Comparison of ENCODE assay signal across 19 cellular contexts in genomic region chr16:58481226-58481869, GRCh38. TPM values are rescaled to one million over a fixed set of nuclear protein-coding genes. Genes with fewer than 3 reads are reported as not detected.
DNase-seq lines count a peak whose midpoint lies in the region; ATAC-seq and TF ChIP-seq lines count a peak whose summit lies in the region.
"Had no signal": no experiment of that assay in that cellular context is flagged by ENCODE, and none has a peak within 500 bp of the region (broad histone marks: within the 10 kb centered on the region; RNA-seq: fewer than 3 reads in every experiment).

No MANE protein-coding gene starts in this region.

- H3K9me3 ChIP-seq in heart left ventricle (no peaks in the 10 kb centered on the region), right atrium auricular region (no peaks in the 10 kb centered on the region), BLaER1 (no peaks in the 10 kb centered on the region), osteoblast (ENCODE audit: low read depth, low read length) (no peaks in the 10 kb centered on the region)
- H3K9me3 ChIP-seq: A549 had no signal

- H3K79me2 ChIP-seq in osteoblast (ENCODE audit: insufficient read depth, low read length): no peaks in the 10 kb centered on the region

- peak in 1 of 5 donors; percentile 15 for DNase-seq in heart left ventricle
- no peak for DNase-seq in right atrium auricular region (ENCODE audit: low spot score)
- peak; percentile 60 for DNase-seq in chondrocyte (ENCODE audit: low spot score)
- DNase-seq in osteoblast (ENCODE audit: insufficient read length, low spot score, missing footprints): peak; percentile 68
- DNase-seq in stimulated activated CD4-positive, alpha-beta T cell treated with anti-CD3 and anti-CD28 coated beads, Interleukin-15, amount 100 ng/mL, for 24 hours: no peak
- no peak for DNase-seq in NCI-H510A treated with DMSO at 0.1 percent for 48 hours (lab: John Stamatoyannopoulos, UW)
- no peak for DNase-seq in HUDEP-2 (lab: John Stamatoyannopoulos, UW; ENCODE audit: unreplicated experiment in 76 of 76)
- DNase-seq: AML-193; Calu3; CD8-positive, alpha-beta T cell; DMS79 treated with DMSO at 0.1 percent for 48 hours; GF-D8; HCEC 1CT; HFFc6 had no signal

- TF ChIP-seq CTCF in heart left ventricle (IDR thresholded peaks at IDR 0.05) (no peak), right atrium auricular region (IDR thresholded peaks at IDR 0.05) (no peak), chondrocyte (IDR thresholded peaks at IDR 0.05) (no peak), osteoblast (IDR thresholded peaks at IDR 0.05; ENCODE audit: extremely low read depth, low read depth, low read length) (no peak)

- intact Hi-C loops in heart left ventricle (cut with DNase I): loop anchor here in 3 of 10 donors (5.0 to 10.0 kb wide), 4 partner anchors 74 to 457 kb away; partner anchors contain the start of genes MMP15 (in 2 of the 3), CFAP20 (in 1 of the 3) and CSNK2A2 (in 1 of the 3)

- H3K27ac ChIP-seq in heart left ventricle (peak overlapping the region in 10 of 12 donors; percentile 5 to 60 (median 54)), right atrium auricular region (peak overlapping the region in 1 of 2 donors; percentile 7), BLaER1 (no peak overlapping the region), osteoblast (ENCODE audit: low read depth, low read length) (no peak overlapping the region)
- H3K27ac ChIP-seq: 22Rv1, A549, HL-60 had no signal

- no peak overlapping the region for H3K9ac ChIP-seq in BLaER1

- H3K4me3 ChIP-seq in heart left ventricle: no peak overlapping the region
- H3K4me3 ChIP-seq in right atrium auricular region: no peak overlapping the region
- H3K4me3 ChIP-seq in BLaER1: no peak overlapping the region
- H3K4me3 ChIP-seq in osteoblast (ENCODE audit: insufficient read depth, low read length): no peak overlapping the region
- H3K4me3 ChIP-seq: A549, GM23338 had no signal

- no peaks in the 10 kb centered on the region for H3K27me3 ChIP-seq in heart left ventricle
- H3K27me3 ChIP-seq in right atrium auricular region: no peaks in the 10 kb centered on the region
- H3K27me3 ChIP-seq in BLaER1: no peaks in the 10 kb centered on the region
- no peaks in the 10 kb centered on the region for H3K27me3 ChIP-seq in osteoblast (ENCODE audit: insufficient read depth, low read length)

- 77 to 92% (median 91%) methylated on average over 11 of the region's 11 CpGs for whole genome bisulfite sequencing in heart left ventricle, 4 donors

- ATAC-seq in heart left ventricle: no peak
- ATAC-seq: A549; CD8-positive, alpha-beta T cell; GM23338 had no signal

- no peak overlapping the region for H2AFZ ChIP-seq in osteoblast (ENCODE audit: low read length)
- H2AFZ ChIP-seq: GM23338 had no signal

- peaks cover 3 to 85% (median 48%) of the 10 kb centered on the region in 12 donors for H3K4me1 ChIP-seq in heart left ventricle
- H3K4me1 ChIP-seq in right atrium auricular region: peaks cover 0 to 43% of the 10 kb centered on the region in 2 donors
- peaks cover 19% of the 10 kb centered on the region for H3K4me1 ChIP-seq in BLaER1
- no peaks in the 10 kb centered on the region for H3K4me1 ChIP-seq in osteoblast (ENCODE audit: insufficient read depth, low read length)
- H3K4me1 ChIP-seq: A549 had no signal

- no peak overlapping the region for H3K4me3 Mint-ChIP-seq in chondrocyte (ENCODE audit: unreplicated experiment)
- H3K4me3 Mint-ChIP-seq: CD8-positive, alpha-beta T cell; GM23338; HFFc6 had no signal

- H3K36me3 Mint-ChIP-seq in chondrocyte (ENCODE audit: low read depth): no peaks in the 10 kb centered on the region
- H3K36me3 Mint-ChIP-seq: CD8-positive, alpha-beta T cell had no signal

- no peaks in the 10 kb centered on the region for H4K20me1 ChIP-seq in BLaER1
- no peaks in the 10 kb centered on the region for H4K20me1 ChIP-seq in osteoblast (ENCODE audit: insufficient read depth, low read length)

- H3K27ac Mint-ChIP-seq in chondrocyte (ENCODE audit: unreplicated experiment): no peak overlapping the region
- H3K27ac Mint-ChIP-seq: CD8-positive, alpha-beta T cell; GM23338; HFFc6 had no signal

- H3K9me3 Mint-ChIP-seq in chondrocyte (ENCODE audit: low read depth): no peaks in the 10 kb centered on the region
- H3K9me3 Mint-ChIP-seq: CD8-positive, alpha-beta T cell; GM23338; HFFc6 had no signal

- H3K4me1 Mint-ChIP-seq in chondrocyte (ENCODE audit: low read depth): no peaks in the 10 kb centered on the region

- peaks cover 0 to 5% (median 0%) of the 10 kb centered on the region in 9 donors for H3K36me3 ChIP-seq in heart left ventricle
- H3K36me3 ChIP-seq in right atrium auricular region: no peaks in the 10 kb centered on the region
- H3K36me3 ChIP-seq in BLaER1: no peaks in the 10 kb centered on the region
- H3K36me3 ChIP-seq in osteoblast (ENCODE audit: insufficient read depth, low read length): no peaks in the 10 kb centered on the region

- no peak for TF ChIP-seq POLR2A in heart left ventricle (IDR thresholded peaks at IDR 0.05)

- H3K4me2 ChIP-seq in BLaER1 (peak overlapping the region; percentile 59), osteoblast (ENCODE audit: insufficient read depth, low read length) (no peak overlapping the region)
- H3K4me2 ChIP-seq: A549, GM23338 had no signal

- peaks cover 14% of the 10 kb centered on the region for H3K27me3 Mint-ChIP-seq in chondrocyte (ENCODE audit: low read depth)

RNA-seq across cellular contexts. Expression of gene NDRG4, which starts 18.6 kb away (rescaled TPM):
- total RNA-seq in heart left ventricle: 1,000 to 10,000 TPM in 3 of 9 donors, 100 to 1,000 TPM in 6; 294 to 1,429 (median 742) TPM
- polyA plus RNA-seq in heart left ventricle: 100 to 1,000 TPM; 505 to 873 TPM
- total RNA-seq in right atrium auricular region: 100 to 1,000 TPM; 163 to 238 TPM
- total RNA-seq in chondrocyte: 5.8 to 8.7 TPM (median 6.0 TPM) in 3 replicates
- 6.5 and 8.0 TPM in 2 replicates for total RNA-seq in osteoblast
- total RNA-seq: CD8-positive, alpha-beta T cell had no signal

RNA-seq across cellular contexts. Expression of gene SETD6, which starts 34.0 kb away (rescaled TPM):
- 10 to 100 TPM; 10.1 to 18.0 (median 14.3) TPM for total RNA-seq in heart left ventricle
- polyA plus RNA-seq in heart left ventricle: 10 to 100 TPM; 13.2 to 14.9 TPM
- total RNA-seq in right atrium auricular region: 10 to 100 TPM; 11.9 to 12.9 TPM
- total RNA-seq in chondrocyte: 10.4 to 16.4 TPM (median 13.0 TPM) in 3 replicates
- total RNA-seq in osteoblast: 12.3 and 17.7 TPM in 2 replicates

Comparison
In these comparisons a context has a peak if more than half of its experiments do, and no peak if none do; other contexts are left out.
1. DNase-seq: peak in chondrocyte (single experiment) and osteoblast (single experiment); none in right atrium auricular region (single experiment), stimulated activated CD4-positive, alpha-beta T cell treated with anti-CD3 and anti-CD28 coated beads, Interleukin-15, amount 100 ng/mL, for 24 hours (single experiment), NCI-H510A treated with DMSO at 0.1 percent for 48 hours (single experiment) and HUDEP-2 (0 of 76).
2. H3K27ac ChIP-seq: peak in heart left ventricle (10 of 12); none in BLaER1 (single experiment) and osteoblast (single experiment).
3. RNA of gene NDRG4, which starts 18.6 kb away (total RNA-seq): 294 to 1,429 TPM in heart left ventricle and 163 to 238 TPM in right atrium auricular region; 5.8 to 8.7 TPM in chondrocyte and 6.5 to 8.0 TPM in osteoblast; every median in the first group is over 10 times any median in the second.